In the genomic region with DNA sequence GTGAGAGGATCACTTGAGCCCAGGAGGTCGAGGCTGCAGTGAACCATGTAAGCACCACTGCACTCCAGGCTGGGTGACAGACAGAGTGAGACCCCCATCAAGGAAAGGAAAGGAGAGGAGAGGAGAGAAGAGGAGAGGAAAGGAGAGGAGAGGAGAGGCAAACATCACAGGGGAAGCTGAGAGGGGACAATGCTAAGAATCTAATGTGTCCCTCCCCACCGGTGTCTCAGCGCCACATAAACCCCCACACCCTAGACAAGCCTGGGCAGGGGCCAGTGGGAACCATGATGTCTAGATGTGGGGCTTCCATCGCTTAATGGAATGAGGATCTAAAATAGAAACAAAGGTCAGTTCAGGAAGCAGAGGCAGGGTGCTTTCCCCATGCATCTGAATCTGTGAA, we compare ENCODE assay signal across 1 cellular context.
TF ChIP-seq lines count a peak whose summit lies in the region.

No MANE protein-coding gene starts in this region.

TF ChIP-seq in WTC11, 78 proteins besides CTCF, POLR2A, EP300 and RAD21 (continued from another document):
- TF ChIP-seq, protein P1, sequence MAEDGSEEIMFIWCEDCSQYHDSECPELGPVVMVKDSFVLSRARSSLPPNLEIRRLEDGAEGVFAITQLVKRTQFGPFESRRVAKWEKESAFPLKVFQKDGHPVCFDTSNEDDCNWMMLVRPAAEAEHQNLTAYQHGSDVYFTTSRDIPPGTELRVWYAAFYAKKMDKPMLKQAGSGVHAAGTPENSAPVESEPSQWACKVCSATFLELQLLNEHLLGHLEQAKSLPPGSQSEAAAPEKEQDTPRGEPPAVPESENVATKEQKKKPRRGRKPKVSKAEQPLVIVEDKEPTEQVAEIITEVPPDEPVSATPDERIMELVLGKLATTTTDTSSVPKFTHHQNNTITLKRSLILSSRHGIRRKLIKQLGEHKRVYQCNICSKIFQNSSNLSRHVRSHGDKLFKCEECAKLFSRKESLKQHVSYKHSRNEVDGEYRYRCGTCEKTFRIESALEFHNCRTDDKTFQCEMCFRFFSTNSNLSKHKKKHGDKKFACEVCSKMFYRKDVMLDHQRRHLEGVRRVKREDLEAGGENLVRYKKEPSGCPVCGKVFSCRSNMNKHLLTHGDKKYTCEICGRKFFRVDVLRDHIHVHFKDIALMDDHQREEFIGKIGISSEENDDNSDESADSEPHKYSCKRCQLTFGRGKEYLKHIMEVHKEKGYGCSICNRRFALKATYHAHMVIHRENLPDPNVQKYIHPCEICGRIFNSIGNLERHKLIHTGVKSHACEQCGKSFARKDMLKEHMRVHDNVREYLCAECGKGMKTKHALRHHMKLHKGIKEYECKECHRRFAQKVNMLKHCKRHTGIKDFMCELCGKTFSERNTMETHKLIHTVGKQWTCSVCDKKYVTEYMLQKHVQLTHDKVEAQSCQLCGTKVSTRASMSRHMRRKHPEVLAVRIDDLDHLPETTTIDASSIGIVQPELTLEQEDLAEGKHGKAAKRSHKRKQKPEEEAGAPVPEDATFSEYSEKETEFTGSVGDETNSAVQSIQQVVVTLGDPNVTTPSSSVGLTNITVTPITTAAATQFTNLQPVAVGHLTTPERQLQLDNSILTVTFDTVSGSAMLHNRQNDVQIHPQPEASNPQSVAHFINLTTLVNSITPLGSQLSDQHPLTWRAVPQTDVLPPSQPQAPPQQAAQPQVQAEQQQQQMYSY (CRISPR knock-in tag; IDR thresholded peaks at IDR 0.05): no peak
- TF ChIP-seq, protein P2, sequence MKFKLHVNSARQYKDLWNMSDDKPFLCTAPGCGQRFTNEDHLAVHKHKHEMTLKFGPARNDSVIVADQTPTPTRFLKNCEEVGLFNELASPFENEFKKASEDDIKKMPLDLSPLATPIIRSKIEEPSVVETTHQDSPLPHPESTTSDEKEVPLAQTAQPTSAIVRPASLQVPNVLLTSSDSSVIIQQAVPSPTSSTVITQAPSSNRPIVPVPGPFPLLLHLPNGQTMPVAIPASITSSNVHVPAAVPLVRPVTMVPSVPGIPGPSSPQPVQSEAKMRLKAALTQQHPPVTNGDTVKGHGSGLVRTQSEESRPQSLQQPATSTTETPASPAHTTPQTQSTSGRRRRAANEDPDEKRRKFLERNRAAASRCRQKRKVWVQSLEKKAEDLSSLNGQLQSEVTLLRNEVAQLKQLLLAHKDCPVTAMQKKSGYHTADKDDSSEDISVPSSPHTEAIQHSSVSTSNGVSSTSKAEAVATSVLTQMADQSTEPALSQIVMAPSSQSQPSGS (CRISPR knock-in tag; IDR thresholded peaks at IDR 0.05; ENCODE audit: borderline replicate concordance, low read depth): no peak
- TF ChIP-seq USF2 (CRISPR knock-in tag; IDR thresholded peaks at IDR 0.05): no peak
- no peak for TF ChIP-seq PRRX2 (CRISPR knock-in tag; IDR thresholded peaks at IDR 0.05)
- TF ChIP-seq, protein P3, sequence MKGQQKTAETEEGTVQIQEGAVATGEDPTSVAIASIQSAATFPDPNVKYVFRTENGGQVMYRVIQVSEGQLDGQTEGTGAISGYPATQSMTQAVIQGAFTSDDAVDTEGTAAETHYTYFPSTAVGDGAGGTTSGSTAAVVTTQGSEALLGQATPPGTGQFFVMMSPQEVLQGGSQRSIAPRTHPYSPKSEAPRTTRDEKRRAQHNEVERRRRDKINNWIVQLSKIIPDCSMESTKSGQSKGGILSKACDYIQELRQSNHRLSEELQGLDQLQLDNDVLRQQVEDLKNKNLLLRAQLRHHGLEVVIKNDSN (CRISPR knock-in tag; IDR thresholded peaks at IDR 0.05): no peak
- no peak for TF ChIP-seq NFE2L1 (CRISPR knock-in tag; IDR thresholded peaks at IDR 0.05)
- no peak for TF ChIP-seq OVOL2 (CRISPR knock-in tag; IDR thresholded peaks at IDR 0.05; ENCODE audit: borderline replicate concordance)
- TF ChIP-seq NFATC4 (CRISPR knock-in tag; IDR thresholded peaks at IDR 0.05): no peak
